8 cellular contexts compared by ENCODE assay signal in genomic region chr10:114026189-114027040, GRCh38. TPM values are rescaled to one million over a fixed set of nuclear protein-coding genes. Genes with fewer than 3 reads are reported as not detected.
DNase-seq lines count a peak whose midpoint lies in the region; ATAC-seq and TF ChIP-seq lines count a peak whose summit lies in the region.

No MANE protein-coding gene starts in this region.

- peaks cover 2% of the 10 kb centered on the region for H3K9me3 Mint-ChIP-seq in activated naive CD8-positive, alpha-beta T cell treated with anti-CD3 and anti-CD28 coated beads for 36 hours
- no peaks in the 10 kb centered on the region for H3K9me3 Mint-ChIP-seq in activated naive CD8-positive, alpha-beta T cell treated with anti-CD3 and anti-CD28 coated beads, Interleukin-2, amount 50 U/mL, for 24 hours
- H3K9me3 Mint-ChIP-seq in type B pancreatic cell = peaks cover 5% of the 10 kb centered on the region

- peak overlapping the region; percentile 4 for H3K27ac Mint-ChIP-seq in activated naive CD8-positive, alpha-beta T cell treated with anti-CD3 and anti-CD28 coated beads for 36 hours
- no peak overlapping the region for H3K27ac Mint-ChIP-seq in activated naive CD8-positive, alpha-beta T cell treated with anti-CD3 and anti-CD28 coated beads, Interleukin-2, amount 50 U/mL, for 24 hours
- peak overlapping the region; percentile 57 for H3K27ac Mint-ChIP-seq in type B pancreatic cell

- no peak for TF ChIP-seq POLR2A in transverse colon (IDR thresholded peaks at IDR 0.05)

- H3K4me1 Mint-ChIP-seq in activated naive CD8-positive, alpha-beta T cell treated with anti-CD3 and anti-CD28 coated beads for 36 hours = peaks cover 22% of the 10 kb centered on the region
- peaks cover 23% of the 10 kb centered on the region for H3K4me1 Mint-ChIP-seq in activated naive CD8-positive, alpha-beta T cell treated with anti-CD3 and anti-CD28 coated beads, Interleukin-2, amount 50 U/mL, for 24 hours
- H3K4me1 Mint-ChIP-seq in type B pancreatic cell (ENCODE audit: unreplicated experiment) = peaks cover 32% of the 10 kb centered on the region

- H3K36me3 Mint-ChIP-seq in activated naive CD8-positive, alpha-beta T cell treated with anti-CD3 and anti-CD28 coated beads for 36 hours = no peaks in the 10 kb centered on the region
- no peaks in the 10 kb centered on the region for H3K36me3 Mint-ChIP-seq in activated naive CD8-positive, alpha-beta T cell treated with anti-CD3 and anti-CD28 coated beads, Interleukin-2, amount 50 U/mL, for 24 hours (ENCODE audit: low read depth)
- no peaks in the 10 kb centered on the region for H3K36me3 Mint-ChIP-seq in type B pancreatic cell

- peaks cover 63% of the 10 kb centered on the region for H3K27me3 Mint-ChIP-seq in activated naive CD8-positive, alpha-beta T cell treated with anti-CD3 and anti-CD28 coated beads for 36 hours
- H3K27me3 Mint-ChIP-seq in activated naive CD8-positive, alpha-beta T cell treated with anti-CD3 and anti-CD28 coated beads, Interleukin-2, amount 50 U/mL, for 24 hours = peaks cover 39% of the 10 kb centered on the region
- H3K27me3 Mint-ChIP-seq in type B pancreatic cell = peaks cover 26% of the 10 kb centered on the region

- H3K4me3 ChIP-seq in epithelial cell of proximal tubule (ENCODE audit: low read depth, low read length) (no peak overlapping the region), transverse colon (no peak overlapping the region)

- H3K36me3 ChIP-seq in transverse colon = no peaks in the 10 kb centered on the region

- ATAC-seq in activated naive CD8-positive, alpha-beta T cell treated with anti-CD3 and anti-CD28 coated beads, Interleukin-2, amount 50 U/mL, for 24 hours = no peak

- H3K4me1 ChIP-seq in transverse colon = peaks cover 0 to 12% (median 3%) of the 10 kb centered on the region in 4 donors

- intact Hi-C loops in transverse colon (cut with DNase I; ENCODE audit: low total_unique reads) = no loop called here

- no peaks in the 10 kb centered on the region for H3K9me3 ChIP-seq in transverse colon

- 23 to 47% methylated on average over 4 to 7 of the region's 7 CpGs for WGBS in transverse colon (ENCODE audit: low coverage in 1 of 2), 2 donors

- in situ Hi-C loops in transverse colon (cut with MboI; ENCODE audit: low pct_ligation_motif_present in 1 of 4, low pct_unique_long_range_greater_than_20kb in 1 of 4, low sequenced_read_pairs in 3 of 4) = no loop called here

- H3K27me3 ChIP-seq in transverse colon = no peaks in the 10 kb centered on the region

- no peak overlapping the region for H3K4me3 Mint-ChIP-seq in activated naive CD8-positive, alpha-beta T cell treated with anti-CD3 and anti-CD28 coated beads for 36 hours
- H3K4me3 Mint-ChIP-seq in activated naive CD8-positive, alpha-beta T cell treated with anti-CD3 and anti-CD28 coated beads, Interleukin-2, amount 50 U/mL, for 24 hours = no peak overlapping the region
- peak overlapping the region; percentile 10 for H3K4me3 Mint-ChIP-seq in type B pancreatic cell

- TF ChIP-seq CTCF in epithelial cell of proximal tubule (conservative IDR thresholded peaks at IDR 0.05; ENCODE audit: low read depth, low read length) (no peak), type B pancreatic cell (conservative IDR thresholded peaks at IDR 0.05) (no peak), transverse colon (IDR thresholded peaks at IDR 0.05) (no peak)

- DNase-seq in activated naive CD8-positive, alpha-beta T cell treated with anti-CD3 and anti-CD28 coated beads for 36 hours = no peak
- no peak for DNase-seq in activated naive CD8-positive, alpha-beta T cell treated with anti-CD3 and anti-CD28 coated beads, Interleukin-2, amount 50 U/mL, for 24 hours
- DNase-seq in LHCN-M2 (ENCODE audit: low read depth) = peak; percentile 84
- DNase-seq in epithelial cell of proximal tubule (ENCODE audit: low read depth) = peak; percentile 67
- DNase-seq in type B pancreatic cell (ENCODE audit: extremely low spot score, unreplicated experiment) = no peak
- DNase-seq in NCI-H1436 (lab: John Stamatoyannopoulos, UW) = no peak
- no peak for DNase-seq in transverse colon
- DNase-seq in pons (ENCODE audit: low spot score) = no peak

- H3K27ac ChIP-seq in transverse colon = peak overlapping the region in 1 of 4 donors; percentile 2

- no peak for TF ChIP-seq EP300 in transverse colon (IDR thresholded peaks at IDR 0.05; ENCODE audit: low read depth)

RNA-seq across cellular contexts. Expression of gene ADRB1, which starts 17.3 kb away (rescaled TPM):
- under 1 TPM in 1 of 2 experiments, not detected in 1; 0.14 TPM for total RNA-seq in activated naive CD8-positive, alpha-beta T cell treated with anti-CD3 and anti-CD28 coated beads for 36 hours
- total RNA-seq in LHCN-M2 (2014; rRNA removed) (0.11 and 0.13 TPM in 2 replicates), epithelial cell of proximal tubule (0.06 and 0.22 TPM in 2 replicates), type B pancreatic cell (ENCODE audit: low replicate concordance) (1.4 and 2.0 TPM in 2 replicates), transverse colon (1 to 10 TPM in 3 of 4 donors, not detected in 1; 1.2 to 1.9 (median 1.4) TPM)
- 0.43 TPM for polyA plus RNA-seq in LHCN-M2 (2012)

Comparison
In these comparisons a context has a peak if more than half of its experiments do, and no peak if none do; other contexts are left out.
1. DNase-seq: peak in LHCN-M2 (single experiment) and epithelial cell of proximal tubule (single experiment); none in activated naive CD8-positive, alpha-beta T cell treated with anti-CD3 and anti-CD28 coated beads for 36 hours (single experiment), activated naive CD8-positive, alpha-beta T cell treated with anti-CD3 and anti-CD28 coated beads, Interleukin-2, amount 50 U/mL, for 24 hours (single experiment), type B pancreatic cell (single experiment), NCI-H1436 (single experiment), transverse colon (single experiment) and pons (single experiment).